ENCODE assay signal across 1 cellular context in the genomic region with DNA sequence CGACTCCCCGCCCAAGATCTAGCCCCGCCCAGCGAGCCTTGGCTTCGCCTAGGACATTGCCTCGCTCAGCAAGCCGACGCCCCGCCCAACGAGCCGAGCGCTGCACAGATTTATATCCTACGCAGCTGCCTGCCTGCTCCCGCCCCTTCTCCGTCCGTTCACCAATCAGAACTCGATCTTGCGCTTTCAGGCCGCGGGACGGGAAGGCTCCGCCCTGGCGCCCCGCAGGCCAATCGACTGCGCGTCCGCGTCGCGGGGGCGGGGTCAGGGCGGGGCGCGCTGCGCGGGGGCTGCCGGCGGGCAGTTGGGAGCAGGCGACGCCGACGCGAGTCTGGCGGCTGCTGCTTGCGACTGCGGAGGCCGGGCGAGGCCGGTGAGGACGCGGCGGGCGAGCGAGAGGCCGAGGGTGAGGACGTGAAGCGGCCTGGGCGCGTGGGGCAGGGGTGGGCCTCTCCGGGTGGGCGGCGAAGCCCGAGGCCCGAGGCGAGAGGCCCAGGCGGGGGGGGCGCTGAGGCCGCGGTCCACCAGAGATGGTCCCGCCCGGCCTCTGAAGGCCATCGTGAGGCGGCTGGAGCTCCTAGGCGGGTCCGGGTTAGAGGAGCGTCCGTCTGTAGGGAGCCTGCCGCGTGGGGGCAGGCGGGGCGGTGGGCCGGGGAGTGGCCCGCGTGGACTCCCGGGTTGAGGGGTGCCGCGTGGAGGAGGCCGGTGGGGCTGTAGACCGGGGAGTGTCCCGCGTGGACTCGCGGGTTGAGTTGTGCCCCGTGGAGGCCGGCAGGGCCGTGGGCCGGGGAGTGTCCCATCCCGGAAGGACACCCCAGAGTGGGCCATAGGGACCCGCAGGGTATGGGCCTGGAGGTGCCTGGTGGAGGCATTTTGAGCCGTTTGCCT.
TF ChIP-seq lines count a peak whose summit lies in the region.

FARP2 (plus strand) TSS at position 303 of the 888 bp plus-strand sequence. CDS start 16,823 bp downstream, outside the sequence.

TF ChIP-seq in HepG2, 621 proteins besides CTCF, POLR2A, EP300 and RAD21 (continued from another document and continues in another):
- TF ChIP-seq ZFP36L2 (CRISPR knock-in tag; IDR thresholded peaks at IDR 0.05) (no peak), USF2 (IDR thresholded peaks at IDR 0.05; ENCODE audit: low read depth, low read length) (no peak), USF2 (CRISPR knock-in tag; IDR thresholded peaks at IDR 0.05; ENCODE audit: borderline replicate concordance) (no peak), ZNF468 (CRISPR knock-in tag; IDR thresholded peaks at IDR 0.05) (no peak), PAWR (CRISPR knock-in tag; IDR thresholded peaks at IDR 0.05; ENCODE audit: borderline replicate concordance) (no peak), NFATC3 (CRISPR knock-in tag; IDR thresholded peaks at IDR 0.05) (no peak), ZNF530 (CRISPR knock-in tag; IDR thresholded peaks at IDR 0.05; ENCODE audit: low read depth) (no peak), NFKBIZ (CRISPR knock-in tag; IDR thresholded peaks at IDR 0.05) (no peak), ZNF101 (CRISPR knock-in tag; IDR thresholded peaks at IDR 0.05; ENCODE audit: borderline replicate concordance, low read depth) (no peak), HNRNPK (IDR thresholded peaks at IDR 0.05; ENCODE audit: low read depth, low read length, poor library complexity, severe bottlenecking) (peak; percentile 81), KDM3A (CRISPR knock-in tag; IDR thresholded peaks at IDR 0.05; ENCODE audit: low read depth) (no peak), MTF2 (CRISPR knock-in tag; IDR thresholded peaks at IDR 0.05; ENCODE audit: borderline replicate concordance) (no peak), ZIK1 (CRISPR knock-in tag; IDR thresholded peaks at IDR 0.05; ENCODE audit: borderline replicate concordance, low read depth) (peak; percentile 71; the same call in 1 of the 2 replicates), TEAD3 (CRISPR knock-in tag; optimal IDR thresholded peaks at IDR 0.05; ENCODE audit: borderline replicate concordance) (no peak), ZFYVE20 (CRISPR knock-in tag; IDR thresholded peaks at IDR 0.05; ENCODE audit: borderline replicate concordance, low read depth) (peak; percentile 74; the same call in 1 of the 2 replicates), TBX3 (IDR thresholded peaks at IDR 0.05; ENCODE audit: borderline replicate concordance) (no peak), DZIP1 (CRISPR knock-in tag; IDR thresholded peaks at IDR 0.05) (no peak), RARA (CRISPR knock-in tag; IDR thresholded peaks at IDR 0.05) (no peak; the same call in 1 of the 2 replicates), MLXIP (CRISPR knock-in tag; IDR thresholded peaks at IDR 0.05; ENCODE audit: borderline replicate concordance) (no peak), ZNF644 (CRISPR knock-in tag; IDR thresholded peaks at IDR 0.05; ENCODE audit: low read depth) (no peak), PHF20 (CRISPR knock-in tag; IDR thresholded peaks at IDR 0.05) (no peak), NR2F1 (CRISPR knock-in tag; IDR thresholded peaks at IDR 0.05) (no peak), ZNF781 (CRISPR knock-in tag; IDR thresholded peaks at IDR 0.05; ENCODE audit: borderline replicate concordance, not compliant biosample characterization) (no peak), RBM22 (optimal IDR thresholded peaks at IDR 0.05; ENCODE audit: low read length) (no peak), ZNF879 (CRISPR knock-in tag; IDR thresholded peaks at IDR 0.05) (no peak), GLI4 (CRISPR knock-in tag; IDR thresholded peaks at IDR 0.05; ENCODE audit: borderline replicate concordance) (no peak), ZNF616 (CRISPR knock-in tag; IDR thresholded peaks at IDR 0.05; ENCODE audit: low read depth) (no peak; the same call in 1 of the 2 replicates), TCF7L2 (IDR thresholded peaks at IDR 0.05; ENCODE audit: low read depth, low read length) (no peak), KDM1A (CRISPR knock-in tag; IDR thresholded peaks at IDR 0.05) (no peak), ARNT (IDR thresholded peaks at IDR 0.05) (no peak), KLF11 (CRISPR knock-in tag; IDR thresholded peaks at IDR 0.05) (no peak), ZNF430 (CRISPR knock-in tag; IDR thresholded peaks at IDR 0.05) (peak; percentile 55; the same call in 1 of the 2 replicates), ZFP62 (CRISPR knock-in tag; IDR thresholded peaks at IDR 0.05) (no peak), ZFP41 (CRISPR knock-in tag; IDR thresholded peaks at IDR 0.05; ENCODE audit: borderline replicate concordance) (no peak), ZNF512B (CRISPR knock-in tag; IDR thresholded peaks at IDR 0.05; ENCODE audit: borderline replicate concordance) (no peak), DMTF1 (CRISPR knock-in tag; IDR thresholded peaks at IDR 0.05) (no peak), SIN3A (IDR thresholded peaks at IDR 0.05; ENCODE audit: borderline replicate concordance, low read depth, low read length) (no peak; the same call in 1 of the 2 replicates), CREM (IDR thresholded peaks at IDR 0.05) (no peak), CREM (CRISPR knock-in tag; IDR thresholded peaks at IDR 0.05) (no peak)
- TF ChIP-seq, protein P1, sequence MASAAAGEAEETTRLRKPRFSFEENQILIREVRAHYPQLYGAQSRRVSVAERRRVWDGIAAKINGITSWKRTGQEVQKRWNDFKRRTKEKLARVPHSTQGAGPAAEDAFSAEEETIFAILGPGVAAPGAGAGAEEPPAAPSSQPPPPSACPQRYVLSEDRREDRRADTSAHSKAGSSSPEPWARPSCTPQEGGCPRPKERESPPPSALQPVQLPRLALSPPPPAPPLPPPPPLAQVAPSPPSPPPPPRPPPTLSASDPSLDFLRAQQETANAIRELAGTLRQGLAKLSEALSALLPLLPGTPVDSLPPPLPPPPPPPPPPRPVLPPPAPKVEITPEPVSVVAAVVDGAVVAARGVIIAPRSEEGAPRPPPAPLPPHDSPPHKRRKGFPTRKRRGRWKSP (CRISPR knock-in tag; IDR thresholded peaks at IDR 0.05) = no peak; the same call in 1 of the 2 replicates
- TF ChIP-seq, protein P2, sequence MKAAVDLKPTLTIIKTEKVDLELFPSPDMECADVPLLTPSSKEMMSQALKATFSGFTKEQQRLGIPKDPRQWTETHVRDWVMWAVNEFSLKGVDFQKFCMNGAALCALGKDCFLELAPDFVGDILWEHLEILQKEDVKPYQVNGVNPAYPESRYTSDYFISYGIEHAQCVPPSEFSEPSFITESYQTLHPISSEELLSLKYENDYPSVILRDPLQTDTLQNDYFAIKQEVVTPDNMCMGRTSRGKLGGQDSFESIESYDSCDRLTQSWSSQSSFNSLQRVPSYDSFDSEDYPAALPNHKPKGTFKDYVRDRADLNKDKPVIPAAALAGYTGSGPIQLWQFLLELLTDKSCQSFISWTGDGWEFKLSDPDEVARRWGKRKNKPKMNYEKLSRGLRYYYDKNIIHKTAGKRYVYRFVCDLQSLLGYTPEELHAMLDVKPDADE (CRISPR knock-in tag; IDR thresholded peaks at IDR 0.05) = 0 out of 2 replicates have a peak, but pooled peaks have one; percentile 26
